In the genomic region with DNA sequence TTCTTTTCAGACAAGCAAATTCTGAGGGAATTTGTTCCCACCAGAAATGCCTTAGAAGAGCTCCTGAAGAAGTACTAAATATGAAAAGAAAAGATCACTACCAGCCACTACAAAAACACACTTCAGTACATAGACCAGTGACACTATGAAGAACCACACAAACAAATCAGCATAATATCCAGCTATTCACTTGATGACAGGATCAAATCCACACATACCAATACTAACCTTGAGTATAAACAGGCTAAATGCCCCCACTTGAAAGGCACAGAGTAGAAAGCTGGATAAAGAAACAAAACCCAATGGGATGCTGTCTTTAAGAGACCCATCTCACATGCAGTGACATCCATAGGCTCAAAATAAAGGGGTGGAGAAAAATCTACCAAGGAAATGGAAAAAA, we compare ENCODE assay signal across 8 cellular contexts.
"Had no signal": no experiment of that assay in that cellular context is flagged by ENCODE, and none has a peak within 500 bp of the region (broad histone marks: within the 10 kb centered on the region; RNA-seq: fewer than 3 reads in every experiment).

No MANE protein-coding gene starts in this region.

- H3K36me3 ChIP-seq: HAP-1 had no signal

- H3K9me3 ChIP-seq: HAP-1 had no signal

- H3K4me3 ChIP-seq: GM23248, GM23338, HAP-1 had no signal

- H3K27ac ChIP-seq: GM23248 had no signal

- H3K4me1 ChIP-seq: HAP-1 had no signal

- DNase-seq: GM23248, GOT3, H7, H9, HCEC 1CT, HFFc6 had no signal
